ENCODE assay signal across 14 cellular contexts in the genomic region with DNA sequence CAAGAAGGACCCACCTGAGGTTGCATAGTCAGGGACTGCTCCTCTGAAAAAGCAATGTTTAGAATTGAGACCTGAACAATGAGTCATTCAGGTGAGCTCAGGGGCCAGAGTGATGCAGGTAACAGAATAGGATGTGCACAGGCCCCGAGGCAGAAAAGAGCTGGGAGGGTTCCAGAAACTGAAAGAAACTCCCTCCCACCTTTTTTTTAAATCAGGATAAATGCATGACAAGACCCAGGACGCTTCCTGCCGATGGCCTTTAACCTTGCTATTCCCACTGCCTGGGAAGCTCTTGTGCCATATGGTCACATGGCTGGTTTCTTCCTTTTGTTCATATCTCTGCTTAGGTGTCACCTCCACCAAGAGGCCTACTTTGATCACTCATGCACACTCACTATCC.
DNase-seq lines count a peak whose midpoint lies in the region; ATAC-seq and TF ChIP-seq lines count a peak whose summit lies in the region.
"Had no signal": no experiment of that assay in that cellular context is flagged by ENCODE, and none has a peak within 500 bp of the region (broad histone marks: within the 10 kb centered on the region; RNA-seq: fewer than 3 reads in every experiment).

No MANE protein-coding gene starts in this region.

- ATAC-seq in lung (ENCODE audit: insufficient read depth, low FRiP score) (no peak), GM19452 (IDR thresholded peaks at IDR 0.05; ENCODE audit: unreplicated experiment) (no peak)

- DNase-seq in NCI-H1417 (lab: John Stamatoyannopoulos, UW) (peak in 2 of 3 experiments; percentile 16 to 38), NCI-H1417 treated with DMSO at 0.1 percent for 48 hours (lab: John Stamatoyannopoulos, UW) (no peak), RWPE1 (ENCODE audit: low spot score) (peak; percentile 84), esophagus muscularis mucosa (ENCODE audit: extremely low spot score) (peak; percentile 62), lung (ENCODE audit: low spot score) (peak; percentile 14), MG63 (no peak)
- no peak for DNase-seq in activated naive CD4-positive, alpha-beta T cell treated with anti-CD3 and anti-CD28 coated beads, Interleukin-2, amount 50 U/mL, for 16 hours
- DNase-seq: COR-L47, DMS79, GM23248, NCI-H2029 treated with DMSO at 0.1 percent for 48 hours, NCI-H2227 treated with DMSO at 0.1 percent for 48 hours, SHP77 had no signal

- no peaks in the 10 kb centered on the region for H3K36me3 ChIP-seq in esophagus muscularis mucosa
- no peaks in the 10 kb centered on the region for H3K36me3 ChIP-seq in lung (ENCODE audit: control insufficient read depth in 2 of 2, insufficient read depth in 2 of 2, low read length in 2 of 2)
- no peaks in the 10 kb centered on the region for H3K36me3 ChIP-seq in MG63

- H3K4me1 ChIP-seq in esophagus muscularis mucosa = peaks cover 0 to 27% (median 3%) of the 10 kb centered on the region in 4 donors
- no peaks in the 10 kb centered on the region for H3K4me1 ChIP-seq in lung (ENCODE audit: control insufficient read depth in 2 of 2, insufficient read depth in 2 of 2, low read length in 2 of 2)

- intact Hi-C loops in esophagus muscularis mucosa (cut with DNase I) = no loop called here

- TF ChIP-seq CTCF in RWPE1 (conservative IDR thresholded peaks at IDR 0.05; ENCODE audit: low read depth) (no peak), esophagus muscularis mucosa (IDR thresholded peaks at IDR 0.05) (no peak), lung (IDR thresholded peaks at IDR 0.05; ENCODE audit: control extremely low read depth, extremely low read depth) (no peak)

- WGBS in esophagus muscularis mucosa = 75% methylated on average over 3 of the region's 3 CpGs
- WGBS in lung, 2 donors = 71 to 72% methylated on average over 3 of the region's 3 CpGs

- POLR2A ChIA-PET in RWPE1 (lab: Yijun Ruan, JAX; ENCODE audit: low non-redundant PET) = no interaction called here

- H3K9me3 ChIP-seq in esophagus muscularis mucosa = no peaks in the 10 kb centered on the region
- H3K9me3 ChIP-seq in lung (ENCODE audit: control insufficient read depth in 2 of 2, insufficient read depth in 1 of 2, low read length in 1 of 2) = no peaks in the 10 kb centered on the region
- no peaks in the 10 kb centered on the region for H3K9me3 ChIP-seq in MG63

- no peak overlapping the region for H3K4me3 ChIP-seq in esophagus muscularis mucosa
- H3K4me3 ChIP-seq in lung = no peak overlapping the region
- H3K4me3 ChIP-seq in MG63 = no peak overlapping the region
- H3K4me3 ChIP-seq: GM23248 had no signal

- no peak for TF ChIP-seq POLR2A in esophagus muscularis mucosa (IDR thresholded peaks at IDR 0.05; ENCODE audit: low read depth)

- CTCF ChIA-PET in RWPE1 (lab: Yijun Ruan, JAX) = interaction anchor here (0.6 to 1.1 kb wide), 2 partner anchors 27 to 302 kb away, joined by 3 to 4 read pairs; no protein-coding TSS in a partner anchor

- no peaks in the 10 kb centered on the region for H3K27me3 ChIP-seq in esophagus muscularis mucosa
- H3K27me3 ChIP-seq in lung (ENCODE audit: control insufficient read depth, insufficient read depth) = no peaks in the 10 kb centered on the region
- H3K27me3 ChIP-seq in MG63 = no peaks in the 10 kb centered on the region

- no peak for TF ChIP-seq EP300 in esophagus muscularis mucosa (IDR thresholded peaks at IDR 0.05)

- no peak overlapping the region for H3K27ac ChIP-seq in RWPE1
- H3K27ac ChIP-seq in esophagus muscularis mucosa (replicated peaks in 1 of 4) = no peak overlapping the region
- H3K27ac ChIP-seq in lung (ENCODE audit: low read depth in 1 of 2, low read length in 1 of 2) = no peak overlapping the region
- H3K27ac ChIP-seq: GM23248 had no signal

Comparison
In these comparisons a context has a peak if more than half of its experiments do, and no peak if none do; other contexts are left out.
1. DNase-seq: peak in NCI-H1417 (2 of 3), RWPE1 (single experiment), esophagus muscularis mucosa (single experiment) and lung (single experiment); none in NCI-H1417 treated with DMSO at 0.1 percent for 48 hours (single experiment), activated naive CD4-positive, alpha-beta T cell treated with anti-CD3 and anti-CD28 coated beads, Interleukin-2, amount 50 U/mL, for 16 hours (single experiment) and MG63 (single experiment).